In the genomic region with DNA sequence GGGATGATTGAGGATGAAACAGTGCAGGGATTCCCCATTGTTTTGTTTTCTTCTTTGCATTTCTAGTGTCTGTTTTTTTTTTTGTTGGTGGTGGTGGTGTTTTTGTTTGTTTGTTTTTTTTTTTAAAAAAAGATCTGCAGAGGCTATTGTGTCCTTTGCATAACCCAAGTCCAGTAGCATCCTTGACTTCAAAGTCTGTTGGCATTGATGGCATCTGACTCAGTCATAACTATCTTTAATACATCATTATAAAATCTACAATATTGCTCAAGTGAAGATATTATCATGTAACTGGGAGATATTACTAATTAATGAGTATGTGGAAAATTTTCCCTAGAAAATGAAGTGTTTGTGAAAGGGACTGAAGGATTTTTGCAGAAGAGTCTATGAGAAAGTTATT, we compare ENCODE assay signal across 22 cellular contexts.
"Had no signal": no experiment of that assay in that cellular context is flagged by ENCODE, and none has a peak within 500 bp of the region (broad histone marks: within the 10 kb centered on the region; RNA-seq: fewer than 3 reads in every experiment).

No MANE protein-coding gene starts in this region.

- H3K4me3 ChIP-seq: SJCRH30 had no signal

- H3K4me1 ChIP-seq: SJCRH30 had no signal

- H3K27ac ChIP-seq: RWPE1, SJCRH30 had no signal

- DNase-seq: IMR-90, Karpas-422, KG1, MM.1S, NCI-H1092 treated with DMSO at 0.1 percent for 48 hours, NCI-H1436, NCI-H187, NCI-H2029, NCI-H2081 treated with DMSO at 0.1 percent for 48 hours, NCI-H2171, NCI-H226, NCI-H446, NCI-H510A, NCI-H524 treated with DMSO at 0.1 percent for 48 hours, NCI-H69, NCI-H774, PC-3, SHP77 treated with DMSO at 0.1 percent for 48 hours, SJCRH30 had no signal

- ATAC-seq: HepG2, Panc1, PC-3 had no signal

- H3K27me3 ChIP-seq: SJCRH30 had no signal

- H3K9me3 ChIP-seq: SJCRH30 had no signal
